ENCODE assay signal across 8 cellular contexts in the genomic region with DNA sequence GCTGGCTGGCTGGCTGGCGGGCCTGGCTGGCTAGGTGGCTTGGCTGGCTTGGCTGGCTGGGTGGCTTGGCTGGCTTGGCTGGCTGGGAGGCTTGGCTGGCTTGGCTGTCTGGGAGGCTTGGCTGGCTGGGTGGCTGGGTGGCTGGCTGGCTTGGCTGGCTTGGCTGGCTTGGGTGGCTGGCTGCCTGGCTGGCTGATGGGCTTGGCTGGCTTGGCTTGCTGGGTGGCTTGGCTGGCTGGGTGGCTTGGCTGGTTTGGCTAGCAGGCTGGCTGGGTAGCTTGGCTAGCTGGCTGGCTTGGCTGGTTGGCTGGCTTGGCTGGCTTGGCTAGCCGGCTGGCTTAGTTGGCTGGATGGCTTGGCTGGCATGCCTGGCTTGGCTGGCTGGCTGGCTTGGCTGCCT.
DNase-seq lines count a peak whose midpoint lies in the region; ATAC-seq, FAIRE-seq and TF ChIP-seq lines count a peak whose summit lies in the region.
"Not testable (repeated sequence)": the region's sequence is repeated elsewhere in the genome, so short reads cannot be mapped to it uniquely, and the experiment has no call there.

No MANE protein-coding gene starts in this region.

- not testable (repeated sequence) for H3K27ac ChIP-seq in esophagus muscularis mucosa (replicated peaks in 1 of 4); kidney (ENCODE audit: low read depth in 2 of 2, low read length in 2 of 2); suprapubic skin

- not testable (repeated sequence) for H3K9ac ChIP-seq in kidney (ENCODE audit: low read length in 2 of 2)

- H3K4me1 Mint-ChIP-seq in CD14-positive monocyte, result not testable (repeated sequence)

- H3K36me3 Mint-ChIP-seq in CD14-positive monocyte, result not testable (repeated sequence)

- not testable (repeated sequence) for TF ChIP-seq CTCF in CD14-positive monocyte (IDR thresholded peaks at IDR 0.05); esophagus muscularis mucosa (IDR thresholded peaks at IDR 0.05); kidney (IDR thresholded peaks at IDR 0.05; ENCODE audit: borderline replicate concordance, extremely low read depth, insufficient read depth); suprapubic skin (IDR thresholded peaks at IDR 0.05)

- H3K9me3 Mint-ChIP-seq in CD14-positive monocyte, result peaks cover 4 to 25% (median 18%) of the 10 kb centered on the region in 7 donors

- not testable (repeated sequence) for H3K9me3 ChIP-seq in esophagus muscularis mucosa; kidney (ENCODE audit: control insufficient read depth in 1 of 2, low read length in 2 of 2); suprapubic skin

- H3K27me3 ChIP-seq in esophagus muscularis mucosa, suprapubic skin: not testable (repeated sequence)

- WGBS in esophagus muscularis mucosa, result 100% methylated on average over 1 of the region's 2 CpGs
- 86% methylated on average over 1 of the region's 2 CpGs for WGBS in suprapubic skin

- not testable (repeated sequence) for H3K36me3 ChIP-seq in esophagus muscularis mucosa; kidney (ENCODE audit: control insufficient read depth in 1 of 2, insufficient read depth in 2 of 2, low read length in 2 of 2); suprapubic skin

- H3K4me3 ChIP-seq in esophagus muscularis mucosa; kidney (ENCODE audit: low read length in 2 of 2); suprapubic skin: not testable (repeated sequence)

- H3K27ac Mint-ChIP-seq in CD14-positive monocyte, result not testable (repeated sequence)

- H3K4me3 Mint-ChIP-seq in CD14-positive monocyte, result not testable (repeated sequence)

- DNase-seq in CD14-positive monocyte (ENCODE audit: low spot score) (peak; percentile 37), esophagus muscularis mucosa (ENCODE audit: extremely low spot score) (peak; percentile 37), cardiac septum (ENCODE audit: low spot score) (peak; percentile 29), kidney (peak; percentile 50), mesenteric fat pad (ENCODE audit: low spot score) (peak; percentile 43), sciatic nerve (ENCODE audit: low spot score) (peak; percentile 19), suprapubic skin (ENCODE audit: low spot score in 2 of 2) (peak; percentile 35 to 69)
- peak; percentile 64 for DNase-seq in activated effector memory CD4-positive, alpha-beta T cell treated with anti-CD3 and anti-CD28 coated beads, Interleukin-2, amount 50 U/mL, for 16 hours

- not testable (repeated sequence) for H3K4me1 ChIP-seq in esophagus muscularis mucosa; kidney (ENCODE audit: control insufficient read depth in 1 of 2, insufficient read depth in 1 of 2, low read depth in 1 of 2, low read length in 2 of 2); suprapubic skin

- H3K27me3 Mint-ChIP-seq in CD14-positive monocyte (ENCODE audit: low read depth in 3 of 3), result not testable (repeated sequence)

- ATAC-seq in sciatic nerve, result not testable (repeated sequence)

- intact Hi-C loops in CD14-positive monocyte (cut with micrococcal nuclease); esophagus muscularis mucosa (cut with DNase I); cardiac septum (cut with DNase I); kidney (cut with DNase I); sciatic nerve (cut with DNase I): not testable (repeated sequence)

- TF ChIP-seq EP300 in esophagus muscularis mucosa (IDR thresholded peaks at IDR 0.05); suprapubic skin (IDR thresholded peaks at IDR 0.05): not testable (repeated sequence)

- not testable (repeated sequence) for TF ChIP-seq POLR2A in esophagus muscularis mucosa (IDR thresholded peaks at IDR 0.05; ENCODE audit: low read depth); suprapubic skin (IDR thresholded peaks at IDR 0.05)

- FAIRE-seq in kidney (lab: Jason Lieb, UNC), result not testable (repeated sequence)
